8 cellular contexts compared by ENCODE assay signal in genomic region chr9:74379718-74380117, GRCh38.
DNase-seq lines count a peak whose midpoint lies in the region; ATAC-seq and TF ChIP-seq lines count a peak whose summit lies in the region.

No MANE protein-coding gene starts in this region.

- no peak overlapping the region for H3K27ac Mint-ChIP-seq in activated naive CD8-positive, alpha-beta T cell treated with anti-CD3 and anti-CD28 coated beads for 36 hours

- H3K36me3 ChIP-seq in Loucy (ENCODE audit: insufficient read depth, low read length) (no peaks in the 10 kb centered on the region), kidney epithelial cell (ENCODE audit: control insufficient read depth, insufficient read depth, low read length) (no peaks in the 10 kb centered on the region)

- no peaks in the 10 kb centered on the region for H3K27me3 ChIP-seq in Loucy (ENCODE audit: insufficient read depth, low read length, poor library complexity, severe bottlenecking)
- H3K27me3 ChIP-seq in kidney epithelial cell (ENCODE audit: control insufficient read depth, insufficient read depth, low read length) = no peaks in the 10 kb centered on the region

- H2AFZ ChIP-seq in Loucy (ENCODE audit: low read length) = no peak overlapping the region

- H3K27me3 Mint-ChIP-seq in activated naive CD8-positive, alpha-beta T cell treated with anti-CD3 and anti-CD28 coated beads for 36 hours = no peaks in the 10 kb centered on the region

- DNase-seq in DMS153 treated with DMSO at 0.1 percent for 48 hours (lab: John Stamatoyannopoulos, UW; ENCODE audit: unreplicated experiment) (peak; percentile 46), UCSD-AML1 (lab: John Stamatoyannopoulos, UW; ENCODE audit: unreplicated experiment) (peak; percentile 9), kidney epithelial cell (ENCODE audit: low read depth) (no peak), foreskin melanocyte (no peak), MV-4-11 (lab: John Stamatoyannopoulos, UW) (no peak)
- no peak for DNase-seq in activated naive CD8-positive, alpha-beta T cell treated with anti-CD3 and anti-CD28 coated beads for 36 hours

- H4K20me1 ChIP-seq in Loucy (ENCODE audit: insufficient read depth, low read length, poor library complexity, severe bottlenecking) = no peaks in the 10 kb centered on the region

- no peaks in the 10 kb centered on the region for H3K79me2 ChIP-seq in Loucy (ENCODE audit: insufficient read depth, low read length)

- H3K4me2 ChIP-seq in Loucy (ENCODE audit: low read depth, low read length, poor library complexity, severe bottlenecking) = no peak overlapping the region

- TF ChIP-seq CTCF in Loucy (conservative IDR thresholded peaks at IDR 0.05; ENCODE audit: low read length) (peak; percentile 93), kidney epithelial cell (IDR thresholded peaks at IDR 0.05; ENCODE audit: insufficient read depth, low read length, poor library complexity, severe bottlenecking) (peak; percentile 63)

- H3K36me3 Mint-ChIP-seq in activated naive CD8-positive, alpha-beta T cell treated with anti-CD3 and anti-CD28 coated beads for 36 hours = no peaks in the 10 kb centered on the region

- H3K4me3 ChIP-seq in Loucy (ENCODE audit: low read length, poor library complexity, severe bottlenecking) (no peak overlapping the region), kidney epithelial cell (ENCODE audit: low read depth, low read length) (no peak overlapping the region)

- H3K9me2 ChIP-seq in Loucy (replicated peaks; ENCODE audit: low read depth, low read length) = no peaks in the 10 kb centered on the region

- no peaks in the 10 kb centered on the region for H3K9me3 ChIP-seq in Loucy (ENCODE audit: insufficient read depth, low read depth, low read length)

- no peaks in the 10 kb centered on the region for H3K9me3 Mint-ChIP-seq in activated naive CD8-positive, alpha-beta T cell treated with anti-CD3 and anti-CD28 coated beads for 36 hours

- no peak overlapping the region for H3K9ac ChIP-seq in Loucy (ENCODE audit: low read depth, low read length, poor library complexity, severe bottlenecking)

- peaks cover 13% of the 10 kb centered on the region for H3K4me1 ChIP-seq in Loucy (ENCODE audit: insufficient read depth, low read length, poor library complexity, severe bottlenecking)

- H3F3A ChIP-seq in Loucy (ENCODE audit: low read depth) = no peaks in the 10 kb centered on the region

- no peaks in the 10 kb centered on the region for H3K4me1 Mint-ChIP-seq in activated naive CD8-positive, alpha-beta T cell treated with anti-CD3 and anti-CD28 coated beads for 36 hours

- no peak overlapping the region for H3K4me3 Mint-ChIP-seq in activated naive CD8-positive, alpha-beta T cell treated with anti-CD3 and anti-CD28 coated beads for 36 hours

- ATAC-seq in GM19397 (IDR thresholded peaks at IDR 0.05; ENCODE audit: unreplicated experiment) = peak; percentile 61

Comparison
In these comparisons a context has a peak if more than half of its experiments do, and no peak if none do; other contexts are left out.
1. DNase-seq: peak in DMS153 treated with DMSO at 0.1 percent for 48 hours (single experiment) and UCSD-AML1 (single experiment); none in kidney epithelial cell (single experiment), foreskin melanocyte (single experiment), activated naive CD8-positive, alpha-beta T cell treated with anti-CD3 and anti-CD28 coated beads for 36 hours (single experiment) and MV-4-11 (single experiment).